13 cellular contexts compared by ENCODE assay signal in genomic region chr5:57816108-57816507, GRCh38.
DNase-seq lines count a peak whose midpoint lies in the region; FAIRE-seq and TF ChIP-seq lines count a peak whose summit lies in the region.
"Had no signal": no experiment of that assay in that cellular context is flagged by ENCODE, and none has a peak within 500 bp of the region (broad histone marks: within the 10 kb centered on the region; RNA-seq: fewer than 3 reads in every experiment).

No MANE protein-coding gene starts in this region.

- peak; percentile 95 for FAIRE-seq in HTR-8/SVneo (lab: Jason Lieb, UNC)

- H3K4me1 Mint-ChIP-seq in activated naive CD4-positive, alpha-beta T cell treated with anti-CD3 and anti-CD28 coated beads, Interleukin-2, amount 10 ng/mL, durations not matched to agents 7 days and 5 days = no peaks in the 10 kb centered on the region
- H3K4me1 Mint-ChIP-seq in activated T-helper 1 cell treated with anti-CD3 and anti-CD28 coated beads, Interleukin-12 subunit alpha, Interleukin-12 subunit beta, Interleukin-2, Interleukin-4 antibody, amounts not matched to agents 30 ng/mL and 10 ng/mL and 1 ng/mL, durations not matched to agents 14 hours and 24 hours and 36 hours (ENCODE audit: low read depth) = no peaks in the 10 kb centered on the region
- H3K4me1 Mint-ChIP-seq: activated naive CD8-positive, alpha-beta T cell treated with anti-CD3 and anti-CD28 coated beads, Interleukin-2, amount 10 ng/mL, durations not matched to agents 7 days and 5 days had no signal

- peaks cover 0 to 27% (median 9%) of the 10 kb centered on the region in 4 donors for H3K4me1 ChIP-seq in tibial artery
- H3K4me1 ChIP-seq: parathyroid adenoma had no signal

- in situ Hi-C loops in astrocyte of the spinal cord (cut with HindIII; ENCODE audit: low sequenced_read_pairs) = no loop called here

- H3K4me3 Mint-ChIP-seq in activated naive CD4-positive, alpha-beta T cell treated with anti-CD3 and anti-CD28 coated beads, Interleukin-2, amount 10 ng/mL, durations not matched to agents 7 days and 5 days = no peak overlapping the region
- H3K4me3 Mint-ChIP-seq in activated T-helper 1 cell treated with anti-CD3 and anti-CD28 coated beads, Interleukin-12 subunit alpha, Interleukin-12 subunit beta, Interleukin-2, Interleukin-4 antibody, amounts not matched to agents 30 ng/mL and 10 ng/mL and 1 ng/mL, durations not matched to agents 14 hours and 24 hours and 36 hours = no peak overlapping the region
- H3K4me3 Mint-ChIP-seq: activated naive CD8-positive, alpha-beta T cell treated with anti-CD3 and anti-CD28 coated beads, Interleukin-2, amount 10 ng/mL, durations not matched to agents 7 days and 5 days had no signal

- peaks cover 0 to 8% (median 0%) of the 10 kb centered on the region in 3 donors for H3K9me3 ChIP-seq in tibial artery

- H3K27ac ChIP-seq in tibial artery = no peak overlapping the region
- H3K27ac ChIP-seq: parathyroid adenoma, VCaP had no signal

- no peaks in the 10 kb centered on the region for H3K9me3 Mint-ChIP-seq in activated naive CD4-positive, alpha-beta T cell treated with anti-CD3 and anti-CD28 coated beads, Interleukin-2, amount 10 ng/mL, durations not matched to agents 7 days and 5 days
- peaks cover 3% of the 10 kb centered on the region for H3K9me3 Mint-ChIP-seq in activated T-helper 1 cell treated with anti-CD3 and anti-CD28 coated beads, Interleukin-12 subunit alpha, Interleukin-12 subunit beta, Interleukin-2, Interleukin-4 antibody, amounts not matched to agents 30 ng/mL and 10 ng/mL and 1 ng/mL, durations not matched to agents 14 hours and 24 hours and 36 hours
- H3K9me3 Mint-ChIP-seq: activated naive CD8-positive, alpha-beta T cell treated with anti-CD3 and anti-CD28 coated beads, Interleukin-2, amount 10 ng/mL, durations not matched to agents 7 days and 5 days had no signal

- CTCF ChIA-PET in activated naive CD4-positive, alpha-beta T cell treated with anti-CD3 and anti-CD28 coated beads, Interleukin-2, amount 10 ng/mL, durations not matched to agents 7 days and 5 days (lab: Charles Lee) = no interaction called here

- peak; percentile 89 for DNase-seq in AG09309 (ENCODE audit: low read depth)
- DNase-seq in HTR-8/SVneo (ENCODE audit: insufficient read length, low spot score) = peak; percentile 78
- DNase-seq in astrocyte of the spinal cord (ENCODE audit: low read depth, low spot score) = peak; percentile 98
- DNase-seq in iPS-NIHi7 (ENCODE audit: extremely low spot score) = peak; percentile 27
- DNase-seq in activated naive CD4-positive, alpha-beta T cell treated with anti-CD3 and anti-CD28 coated beads, Interleukin-2, amount 10 ng/mL, durations not matched to agents 7 days and 5 days = no peak
- DNase-seq in tibial artery = no peak
- DNase-seq in activated T-cell treated with anti-CD3 and anti-CD28 coated beads, Interleukin-2, amount 50 U/mL, for 48 hours = no peak
- no peak for DNase-seq in activated T-helper 1 cell treated with anti-CD3 and anti-CD28 coated beads, Interleukin-12 subunit alpha, Interleukin-12 subunit beta, Interleukin-2, Interleukin-4 antibody, amounts not matched to agents 30 ng/mL and 10 ng/mL and 1 ng/mL, durations not matched to agents 14 hours and 24 hours and 36 hours (ENCODE audit: low spot score)
- DNase-seq: activated naive CD8-positive, alpha-beta T cell treated with anti-CD3 and anti-CD28 coated beads, Interleukin-2, amount 10 ng/mL, durations not matched to agents 7 days and 5 days; KG1; NCI-H526 treated with DMSO at 0.1 percent for 48 hours had no signal

- H3K36me3 Mint-ChIP-seq in activated naive CD4-positive, alpha-beta T cell treated with anti-CD3 and anti-CD28 coated beads, Interleukin-2, amount 10 ng/mL, durations not matched to agents 7 days and 5 days = no peaks in the 10 kb centered on the region
- no peaks in the 10 kb centered on the region for H3K36me3 Mint-ChIP-seq in activated T-helper 1 cell treated with anti-CD3 and anti-CD28 coated beads, Interleukin-12 subunit alpha, Interleukin-12 subunit beta, Interleukin-2, Interleukin-4 antibody, amounts not matched to agents 30 ng/mL and 10 ng/mL and 1 ng/mL, durations not matched to agents 14 hours and 24 hours and 36 hours (ENCODE audit: low read depth)
- H3K36me3 Mint-ChIP-seq: activated naive CD8-positive, alpha-beta T cell treated with anti-CD3 and anti-CD28 coated beads, Interleukin-2, amount 10 ng/mL, durations not matched to agents 7 days and 5 days had no signal

- no peaks in the 10 kb centered on the region for H3K27me3 Mint-ChIP-seq in activated naive CD4-positive, alpha-beta T cell treated with anti-CD3 and anti-CD28 coated beads, Interleukin-2, amount 10 ng/mL, durations not matched to agents 7 days and 5 days
- H3K27me3 Mint-ChIP-seq in activated T-helper 1 cell treated with anti-CD3 and anti-CD28 coated beads, Interleukin-12 subunit alpha, Interleukin-12 subunit beta, Interleukin-2, Interleukin-4 antibody, amounts not matched to agents 30 ng/mL and 10 ng/mL and 1 ng/mL, durations not matched to agents 14 hours and 24 hours and 36 hours (ENCODE audit: insufficient read depth) = no peaks in the 10 kb centered on the region
- H3K27me3 Mint-ChIP-seq: activated naive CD8-positive, alpha-beta T cell treated with anti-CD3 and anti-CD28 coated beads, Interleukin-2, amount 10 ng/mL, durations not matched to agents 7 days and 5 days had no signal

- TF ChIP-seq CTCF in AG09309 (IDR thresholded peaks at IDR 0.05; ENCODE audit: control insufficient read depth, insufficient read depth, low read depth, low read length, missing control alignments) = no peak
- no peak for TF ChIP-seq CTCF in astrocyte of the spinal cord (IDR thresholded peaks at IDR 0.05; ENCODE audit: low read depth, low read length)
- no peak for TF ChIP-seq CTCF in tibial artery (IDR thresholded peaks at IDR 0.05)

- no peak overlapping the region for H3K27ac Mint-ChIP-seq in activated naive CD4-positive, alpha-beta T cell treated with anti-CD3 and anti-CD28 coated beads, Interleukin-2, amount 10 ng/mL, durations not matched to agents 7 days and 5 days
- H3K27ac Mint-ChIP-seq in activated T-helper 1 cell treated with anti-CD3 and anti-CD28 coated beads, Interleukin-12 subunit alpha, Interleukin-12 subunit beta, Interleukin-2, Interleukin-4 antibody, amounts not matched to agents 30 ng/mL and 10 ng/mL and 1 ng/mL, durations not matched to agents 14 hours and 24 hours and 36 hours = no peak overlapping the region
- H3K27ac Mint-ChIP-seq: activated naive CD8-positive, alpha-beta T cell treated with anti-CD3 and anti-CD28 coated beads, Interleukin-2, amount 10 ng/mL, durations not matched to agents 7 days and 5 days had no signal

- intact Hi-C loops in tibial artery (cut with DNase I; ENCODE audit: low total_unique reads) = no loop called here
- intact Hi-C loops in activated T-helper 1 cell treated with anti-CD3 and anti-CD28 coated beads, Interleukin-12 subunit alpha, Interleukin-12 subunit beta, Interleukin-2, Interleukin-4 antibody, amounts not matched to agents 30 ng/mL and 10 ng/mL and 1 ng/mL, durations not matched to agents 14 hours and 24 hours and 36 hours (cut with micrococcal nuclease) = no loop called here

- H3K27me3 ChIP-seq in tibial artery = no peaks in the 10 kb centered on the region

- no peak overlapping the region for H3K4me3 ChIP-seq in AG09309 (ENCODE audit: control insufficient read depth, low read depth, low read length)
- H3K4me3 ChIP-seq in astrocyte of the spinal cord (ENCODE audit: low read depth, low read length) = no peak overlapping the region
- H3K4me3 ChIP-seq in tibial artery = no peak overlapping the region

- no peaks in the 10 kb centered on the region for H3K36me3 ChIP-seq in tibial artery

Comparison
In these comparisons a context has a peak if more than half of its experiments do, and no peak if none do; other contexts are left out.
1. DNase-seq: peak in AG09309 (single experiment), HTR-8/SVneo (single experiment), astrocyte of the spinal cord (single experiment) and iPS-NIHi7 (single experiment); none in activated naive CD4-positive, alpha-beta T cell treated with anti-CD3 and anti-CD28 coated beads, Interleukin-2, amount 10 ng/mL, durations not matched to agents 7 days and 5 days (single experiment), tibial artery (0 of 2), activated T-cell treated with anti-CD3 and anti-CD28 coated beads, Interleukin-2, amount 50 U/mL, for 48 hours (0 of 2) and activated T-helper 1 cell treated with anti-CD3 and anti-CD28 coated beads, Interleukin-12 subunit alpha, Interleukin-12 subunit beta, Interleukin-2, Interleukin-4 antibody, amounts not matched to agents 30 ng/mL and 10 ng/mL and 1 ng/mL, durations not matched to agents 14 hours and 24 hours and 36 hours (single experiment).